9 cellular contexts compared by ENCODE assay signal in the genomic region with DNA sequence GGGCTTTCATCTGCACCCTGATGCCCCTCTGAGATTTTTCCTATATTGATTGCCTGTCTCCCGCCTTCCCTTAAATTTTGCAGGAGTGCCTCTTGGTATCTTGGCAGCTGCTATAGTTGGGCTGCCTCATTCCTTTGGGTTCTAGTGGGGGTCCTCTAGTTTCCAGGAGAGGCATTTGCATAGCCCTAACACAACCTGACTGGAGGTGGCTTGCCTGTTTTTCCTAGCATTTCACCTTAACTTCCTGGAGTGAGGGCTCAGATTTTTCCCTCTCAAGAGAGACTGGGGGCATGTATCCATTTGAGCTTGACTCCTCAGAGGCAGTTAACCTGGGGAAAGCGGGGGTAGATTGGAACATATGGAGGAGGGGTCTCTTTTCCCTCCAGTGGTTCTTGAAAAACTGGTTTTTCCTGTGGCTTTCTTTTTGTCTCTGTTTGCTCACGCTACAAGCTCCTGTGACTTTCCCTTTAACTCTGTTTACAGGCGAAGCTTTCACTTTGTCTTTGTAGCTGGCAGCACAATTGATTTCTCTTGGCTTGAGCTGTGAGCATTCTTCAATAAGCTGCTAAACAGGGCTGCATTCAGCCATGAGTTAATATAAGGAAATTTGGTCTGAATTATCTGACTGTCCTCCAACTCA. TPM values are rescaled to one million over a fixed set of nuclear protein-coding genes. Genes with fewer than 3 reads are reported as not detected.
A peak's percentile ranks its signal among the peaks of the same experiment; 100 is the strongest.
DNase-seq lines count a peak whose midpoint lies in the region; ATAC-seq, FAIRE-seq and TF ChIP-seq lines count a peak whose summit lies in the region.
"Had no signal": no experiment of that assay in that cellular context is flagged by ENCODE, and none has a peak within 500 bp of the region (broad histone marks: within the 10 kb centered on the region; RNA-seq: fewer than 3 reads in every experiment).

No MANE protein-coding gene starts in this region.

- no peaks in the 10 kb centered on the region for H3K27me3 ChIP-seq in ovary

- H3K9me3 ChIP-seq in ovary, result no peaks in the 10 kb centered on the region

- H3K27ac Mint-ChIP-seq in stimulated activated memory B cell treated with anti-CD40 and anti-IgM and Interleukin-4, amounts not matched to agents 10 μg/mL and 1 μg/mL and 100 μg/mL, for 72 hours, result no peak overlapping the region

- 26 to 44% (median 39%) methylated on average over 4 of the region's 4 CpGs for WGBS in ovary, 3 donors

- no peak for TF ChIP-seq POLR2A in ovary (IDR thresholded peaks at IDR 0.05)

- H3K4me1 Mint-ChIP-seq in stimulated activated memory B cell treated with anti-CD40 and anti-IgM and Interleukin-4, amounts not matched to agents 10 μg/mL and 1 μg/mL and 100 μg/mL, for 72 hours, result no peaks in the 10 kb centered on the region

- no peaks in the 10 kb centered on the region for H3K4me1 ChIP-seq in ovary (ENCODE audit: insufficient read depth)

- H3K4me3 Mint-ChIP-seq in stimulated activated memory B cell treated with anti-CD40 and anti-IgM and Interleukin-4, amounts not matched to agents 10 μg/mL and 1 μg/mL and 100 μg/mL, for 72 hours, result no peak overlapping the region

- H3K9me3 Mint-ChIP-seq in stimulated activated memory B cell treated with anti-CD40 and anti-IgM and Interleukin-4, amounts not matched to agents 10 μg/mL and 1 μg/mL and 100 μg/mL, for 72 hours, result no peaks in the 10 kb centered on the region

- peak; percentile 88 for DNase-seq in ELF-1 (ENCODE audit: low read depth, low spot score)
- peak; percentile 85 for DNase-seq in NCI-H526 treated with DMSO at 0.1 percent for 48 hours (lab: John Stamatoyannopoulos, UW)
- DNase-seq in fibroblast of the conjunctiva (ENCODE audit: low read depth), result peak; percentile 16
- no peak for DNase-seq in ovary
- no peak for DNase-seq in stimulated activated CD4-positive, alpha-beta T cell treated with anti-CD3 and anti-CD28 coated beads, Interleukin-4, amount 100 ng/mL, for 24 hours
- no peak for DNase-seq in HTR-8/SVneo (ENCODE audit: insufficient read length, low spot score)
- DNase-seq in activated T-cell treated with anti-CD3 and anti-CD28 coated beads, Interleukin-2, amount 50 U/mL, for 48 hours, result no peak

- intact Hi-C loops in ovary (cut with DNase I), result no loop called here

- TF ChIP-seq EP300 in ovary (IDR thresholded peaks at IDR 0.05), result no peak

- TF ChIP-seq CTCF in ovary (IDR thresholded peaks at IDR 0.05), result no peak

- H3K27ac ChIP-seq in ovary, result no peak overlapping the region

- no peaks in the 10 kb centered on the region for H3K27me3 Mint-ChIP-seq in stimulated activated memory B cell treated with anti-CD40 and anti-IgM and Interleukin-4, amounts not matched to agents 10 μg/mL and 1 μg/mL and 100 μg/mL, for 72 hours

- FAIRE-seq in HTR-8/SVneo (lab: Jason Lieb, UNC), result no peak

- no peaks in the 10 kb centered on the region for H3K36me3 ChIP-seq in ovary

- ATAC-seq in stimulated activated memory B cell treated with anti-CD40 and anti-IgM and Interleukin-4, amounts not matched to agents 10 μg/mL and 1 μg/mL and 100 μg/mL, for 72 hours, result no peak

- peak overlapping the region; percentile 22 for H3K4me3 ChIP-seq in ovary

- H3K36me3 Mint-ChIP-seq in stimulated activated memory B cell treated with anti-CD40 and anti-IgM and Interleukin-4, amounts not matched to agents 10 μg/mL and 1 μg/mL and 100 μg/mL, for 72 hours, result no peaks in the 10 kb centered on the region

RNA-seq across cellular contexts. Expression of gene UGT2A3, which starts 45.9 kb away (rescaled TPM):
- total RNA-seq in ovary, result under 1 TPM in 3 of 7 donors, not detected in 4; 0.08 to 0.60 (median 0.15) TPM
- not detected for polyA plus RNA-seq in ovary
- total RNA-seq: SK-MEL-5 had no signal

Comparison
In these comparisons a context has a peak if more than half of its experiments do, and no peak if none do; other contexts are left out.
1. DNase-seq: peak in ELF-1 (single experiment), NCI-H526 treated with DMSO at 0.1 percent for 48 hours (single experiment) and fibroblast of the conjunctiva (single experiment); none in ovary (0 of 5), stimulated activated CD4-positive, alpha-beta T cell treated with anti-CD3 and anti-CD28 coated beads, Interleukin-4, amount 100 ng/mL, for 24 hours (single experiment), HTR-8/SVneo (single experiment) and activated T-cell treated with anti-CD3 and anti-CD28 coated beads, Interleukin-2, amount 50 U/mL, for 48 hours (0 of 2).